ENCODE assay signal across 33 cellular contexts in the genomic region with DNA sequence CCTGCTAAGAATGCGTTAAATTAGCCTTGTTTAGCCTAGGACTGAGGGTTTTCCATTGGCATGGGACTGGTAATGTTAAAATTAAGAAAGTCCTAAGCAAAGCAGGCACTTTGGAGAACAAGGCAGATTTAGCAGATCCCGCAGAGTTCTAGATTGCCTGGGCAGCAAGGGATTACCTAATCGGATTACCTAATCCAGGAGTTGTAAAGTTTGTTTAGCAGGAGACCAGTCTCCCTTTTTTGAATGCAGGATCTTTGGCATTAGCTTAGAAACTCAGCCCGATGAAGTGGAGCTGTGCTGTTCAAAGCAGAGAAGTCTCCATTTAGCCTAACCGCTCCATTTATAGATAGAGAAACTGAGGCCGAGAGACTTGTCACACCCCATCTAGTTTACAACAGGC.
A peak's percentile ranks its signal among the peaks of the same experiment; 100 is the strongest.
DNase-seq lines count a peak whose midpoint lies in the region; ATAC-seq, FAIRE-seq and TF ChIP-seq lines count a peak whose summit lies in the region.
"Had no signal": no experiment of that assay in that cellular context is flagged by ENCODE, and none has a peak within 500 bp of the region (broad histone marks: within the 10 kb centered on the region; RNA-seq: fewer than 3 reads in every experiment).

No MANE protein-coding gene starts in this region.

- FAIRE-seq in HepG2 (lab: Jason Lieb, UNC): no peak
- FAIRE-seq: A204.1, A549, D721Med had no signal

- TF ChIP-seq RAD21 in HepG2 (CRISPR knock-in tag; IDR thresholded peaks at IDR 0.05): no peak

- H3K4me1 ChIP-seq in right lobe of liver: peaks cover 0 to 8% (median 2%) of the 10 kb centered on the region in 4 donors
- H3K4me1 ChIP-seq in HepG2 (ENCODE audit: insufficient read depth, low read length): 0 out of 2 replicates have a peak, but pooled peaks cover 7% of the 10 kb centered on the region
- H3K4me1 ChIP-seq in ovary (ENCODE audit: insufficient read depth): no peaks in the 10 kb centered on the region
- H3K4me1 ChIP-seq: A549; BE2C; BLaER1; BLaER1 treated with 17β-estradiol and CSF1 and Interleukin-3, amounts not matched to agents 10 nM and 100 nM; Caco-2 had no signal

- no peaks in the 10 kb centered on the region for H4K20me1 ChIP-seq in HepG2 (ENCODE audit: insufficient read depth, low read length)
- H4K20me1 ChIP-seq: BLaER1; BLaER1 treated with 17β-estradiol and CSF1 and Interleukin-3, amounts not matched to agents 10 nM and 100 nM had no signal

- no peak overlapping the region for H3K4me2 ChIP-seq in HepG2 (ENCODE audit: low read depth, low read length)
- H3K4me2 ChIP-seq: A549; BLaER1; BLaER1 treated with 17β-estradiol and CSF1 and Interleukin-3, amounts not matched to agents 10 nM and 100 nM had no signal

- no peak overlapping the region for H3K4me3 ChIP-seq in right lobe of liver
- no peak overlapping the region for H3K4me3 ChIP-seq in HepG2 (replicated peaks in 1 of 3; ENCODE audit: insufficient read depth in 1 of 3, low read depth in 2 of 3, low read length in 3 of 3)
- no peak overlapping the region for H3K4me3 ChIP-seq in ovary
- H3K4me3 ChIP-seq: A549; BLaER1; BLaER1 treated with 17β-estradiol and CSF1 and Interleukin-3, amounts not matched to agents 10 nM and 100 nM had no signal

- H3K27ac ChIP-seq in right lobe of liver (no peak overlapping the region), HepG2 (ENCODE audit: extremely low read length, insufficient read depth, low read length) (no peak overlapping the region), ovary (no peak overlapping the region)
- H3K27ac ChIP-seq: 22Rv1; A549; BLaER1; BLaER1 treated with 17β-estradiol and CSF1 and Interleukin-3, amounts not matched to agents 10 nM and 100 nM; C4-2B had no signal

- TF ChIP-seq EP300 in HepG2 (IDR thresholded peaks at IDR 0.05; ENCODE audit: low read depth in 2 of 2, low read length in 2 of 2) (no peak), HepG2 (CRISPR knock-in tag; IDR thresholded peaks at IDR 0.05; ENCODE audit: borderline replicate concordance) (no peak), ovary (IDR thresholded peaks at IDR 0.05) (no peak)

- intact Hi-C loops in right lobe of liver (cut with DNase I): no loop called here
- intact Hi-C loops in HepG2 (cut with micrococcal nuclease; ENCODE audit: unreplicated experiment): no loop called here
- intact Hi-C loops in ovary (cut with DNase I): no loop called here

- CTCF ChIA-PET in HepG2 (lab: Yijun Ruan, JAX; ENCODE audit: low intra/inter-chr PET ratio, low total read pairs): no interaction called here

- H3K36me3 ChIP-seq in right lobe of liver (no peaks in the 10 kb centered on the region), HepG2 (replicated peaks in 1 of 2; ENCODE audit: control insufficient read depth in 1 of 2, insufficient read depth in 2 of 2, low read length in 2 of 2) (no peaks in the 10 kb centered on the region), ovary (no peaks in the 10 kb centered on the region)
- H3K36me3 ChIP-seq: BE2C; BLaER1; BLaER1 treated with 17β-estradiol and CSF1 and Interleukin-3, amounts not matched to agents 10 nM and 100 nM had no signal

- 69% methylated on average over 5 of the region's 6 CpGs for WGBS in right lobe of liver (ENCODE audit: insufficient coverage, low coverage, low lambda C conversion rate, missing lambda C conversion rate)
- WGBS in HepG2 (ENCODE audit: low lambda C conversion rate): 50% methylated on average over 6 of the region's 6 CpGs
- WGBS in ovary, 3 donors: 93% methylated on average over 6 of the region's 6 CpGs

- no TSS peak for BruUV-seq in HepG2 (replicated peaks; lab: Mats Ljungman, UMichigan)

- no peak overlapping the region for H3K9ac ChIP-seq in HepG2 (ENCODE audit: insufficient read depth, low read depth, low read length)
- H3K9ac ChIP-seq: BLaER1; BLaER1 treated with 17β-estradiol and CSF1 and Interleukin-3, amounts not matched to agents 10 nM and 100 nM had no signal

- DNase-seq in NCI-H82 (lab: John Stamatoyannopoulos, UW) (peak; percentile 0), NCI-H82 treated with DMSO at 0.1 percent for 48 hours (lab: John Stamatoyannopoulos, UW; ENCODE audit: unreplicated experiment) (no peak), right lobe of liver (no peak), HepG2 (ENCODE audit: low spot score) (no peak), left lobe of liver (ENCODE audit: low spot score) (no peak), ovary (no peak)
- DNase-seq: 8988T; ACHN; AML-193; BE2C; C1 segment of cervical spinal cord; Caco-2; Calu3; CD4-positive, alpha-beta memory T cell; CD4-positive, alpha-beta T cell; CD4-positive, CD25-positive, alpha-beta regulatory T cell; CD8-positive, alpha-beta memory T cell; CD8-positive, alpha-beta T cell; COR-L47; DMS 273 treated with DMSO at 0.1 percent for 48 hours; DMS153; DMS53; DMS79; DMS79 treated with DMSO at 0.1 percent for 48 hours; DND-41; EL had no signal

- no peaks in the 10 kb centered on the region for H3K27me3 ChIP-seq in right lobe of liver
- no peaks in the 10 kb centered on the region for H3K27me3 ChIP-seq in HepG2 (ENCODE audit: control insufficient read depth in 1 of 2, insufficient read depth in 2 of 2, low read length in 2 of 2)
- no peaks in the 10 kb centered on the region for H3K27me3 ChIP-seq in ovary
- H3K27me3 ChIP-seq: BE2C; BLaER1; BLaER1 treated with 17β-estradiol and CSF1 and Interleukin-3, amounts not matched to agents 10 nM and 100 nM had no signal

- ATAC-seq in right lobe of liver (peak; percentile 25 to 80 (median 68)), HepG2 (no peak), left lobe of liver (peak; percentile 62)
- ATAC-seq: A549; CD8-positive, alpha-beta T cell had no signal

- no peaks in the 10 kb centered on the region for H3K9me3 ChIP-seq in right lobe of liver
- no peaks in the 10 kb centered on the region for H3K9me3 ChIP-seq in HepG2 (ENCODE audit: low read length)
- no peaks in the 10 kb centered on the region for H3K9me3 ChIP-seq in ovary
- H3K9me3 ChIP-seq: A549; BE2C; BLaER1; BLaER1 treated with 17β-estradiol and CSF1 and Interleukin-3, amounts not matched to agents 10 nM and 100 nM; Caco-2 had no signal

- POLR2A ChIA-PET in HepG2 (lab: Yijun Ruan, JAX): no interaction called here

- no peak for TF ChIP-seq CTCF in right lobe of liver (IDR thresholded peaks at IDR 0.05)
- no peak for TF ChIP-seq CTCF in HepG2 (CRISPR knock-in tag; IDR thresholded peaks at IDR 0.05)
- TF ChIP-seq CTCF in ovary (IDR thresholded peaks at IDR 0.05): no peak

- no peak for TF ChIP-seq POLR2A in right lobe of liver (IDR thresholded peaks at IDR 0.05)
- TF ChIP-seq POLR2A in HepG2 (IDR thresholded peaks at IDR 0.05; ENCODE audit: insufficient read depth in 1 of 2, low read depth in 2 of 2, low read length in 2 of 2): no peak
- no peak for TF ChIP-seq POLR2A in ovary (IDR thresholded peaks at IDR 0.05)

- H3K79me2 ChIP-seq in HepG2 (ENCODE audit: insufficient read depth, low read length): no peaks in the 10 kb centered on the region

- H2AFZ ChIP-seq in HepG2 (ENCODE audit: low read length): no peak overlapping the region

- in situ Hi-C loops in HepG2 (cut with HindIII; ENCODE audit: extremely low pct_ligation_motif_present, low pct_unique_long_range_greater_than_20kb): no loop called here

TF ChIP-seq in HepG2, 621 proteins besides CTCF, POLR2A, EP300 and RAD21:
- TF ChIP-seq, protein P1, sequence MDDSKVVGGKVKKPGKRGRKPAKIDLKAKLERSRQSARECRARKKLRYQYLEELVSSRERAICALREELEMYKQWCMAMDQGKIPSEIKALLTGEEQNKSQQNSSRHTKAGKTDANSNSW (CRISPR knock-in tag; IDR thresholded peaks at IDR 0.05; ENCODE audit: borderline replicate concordance): no peak
- TF ChIP-seq ZNF619 (CRISPR knock-in tag; IDR thresholded peaks at IDR 0.05): no peak
- TF ChIP-seq, protein P2, sequence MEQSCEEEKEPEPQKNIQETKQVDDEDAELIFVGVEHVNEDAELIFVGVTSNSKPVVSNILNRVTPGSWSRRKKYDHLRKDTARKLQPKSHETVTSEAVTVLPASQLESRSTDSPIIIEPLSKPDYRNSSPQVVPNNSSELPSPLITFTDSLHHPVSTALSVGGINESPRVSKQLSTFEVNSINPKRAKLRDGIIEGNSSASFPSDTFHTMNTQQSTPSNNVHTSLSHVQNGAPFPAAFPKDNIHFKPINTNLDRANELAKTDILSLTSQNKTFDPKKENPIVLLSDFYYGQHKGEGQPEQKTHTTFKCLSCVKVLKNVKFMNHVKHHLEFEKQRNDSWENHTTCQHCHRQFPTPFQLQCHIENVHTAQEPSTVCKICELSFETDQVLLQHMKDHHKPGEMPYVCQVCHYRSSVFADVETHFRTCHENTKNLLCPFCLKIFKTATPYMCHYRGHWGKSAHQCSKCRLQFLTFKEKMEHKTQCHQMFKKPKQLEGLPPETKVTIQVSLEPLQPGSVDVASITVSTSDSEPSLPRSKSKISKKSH (CRISPR knock-in tag; IDR thresholded peaks at IDR 0.05; ENCODE audit: borderline replicate concordance): no peak
- no peak for TF ChIP-seq HES4 (CRISPR knock-in tag; IDR thresholded peaks at IDR 0.05; ENCODE audit: borderline replicate concordance)
- TF ChIP-seq RXRA (CRISPR knock-in tag; IDR thresholded peaks at IDR 0.05): no peak
- TF ChIP-seq, protein P3, sequence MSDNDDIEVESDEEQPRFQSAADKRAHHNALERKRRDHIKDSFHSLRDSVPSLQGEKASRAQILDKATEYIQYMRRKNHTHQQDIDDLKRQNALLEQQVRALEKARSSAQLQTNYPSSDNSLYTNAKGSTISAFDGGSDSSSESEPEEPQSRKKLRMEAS (IDR thresholded peaks at IDR 0.05): no peak
